Comparison of ENCODE assay signal across 7 cellular contexts in genomic region chr21:41766051-41766882, GRCh38. TPM values are rescaled to one million over a fixed set of nuclear protein-coding genes. Genes with fewer than 3 reads are reported as not detected.
A peak's percentile ranks its signal among the peaks of the same experiment; 100 is the strongest.
DNase-seq lines count a peak whose midpoint lies in the region; ATAC-seq lines count a peak whose summit lies in the region.

No MANE protein-coding gene starts in this region.

- H3K4me3 ChIP-seq in iPS-18c (ENCODE audit: insufficient read depth, low read depth, low read length): peak overlapping the region; percentile 66
- peak overlapping the region; percentile 40 to 73 (median 49) for H3K4me3 ChIP-seq in skin epidermis

- H3K27me3 Mint-ChIP-seq in activated T-helper 1 cell treated with anti-CD3 and anti-CD28 coated beads, Interleukin-12 subunit alpha, Interleukin-12 subunit beta, Interleukin-2, Interleukin-4 antibody, amounts not matched to agents 30 ng/mL and 10 ng/mL and 1 ng/mL, durations not matched to agents 14 hours and 24 hours and 36 hours (ENCODE audit: insufficient read depth): peaks cover 73% of the 10 kb centered on the region

- H3K9me3 ChIP-seq in iPS-18c (ENCODE audit: control insufficient read depth, insufficient read depth, low read length): peaks cover 2% of the 10 kb centered on the region

- H3K27ac ChIP-seq in skin epidermis: peak overlapping the region; percentile 30 to 94 (median 82)

- intact Hi-C loops in activated T-helper 1 cell treated with anti-CD3 and anti-CD28 coated beads, Interleukin-12 subunit alpha, Interleukin-12 subunit beta, Interleukin-2, Interleukin-4 antibody, amounts not matched to agents 30 ng/mL and 10 ng/mL and 1 ng/mL, durations not matched to agents 14 hours and 24 hours and 36 hours (cut with micrococcal nuclease): loop anchor here (5.0 to 10.0 kb wide), 2 partner anchors 151 to 404 kb away; partner anchors contain the start of gene MX2

- no peak overlapping the region for H3K27ac Mint-ChIP-seq in activated T-helper 1 cell treated with anti-CD3 and anti-CD28 coated beads, Interleukin-12 subunit alpha, Interleukin-12 subunit beta, Interleukin-2, Interleukin-4 antibody, amounts not matched to agents 30 ng/mL and 10 ng/mL and 1 ng/mL, durations not matched to agents 14 hours and 24 hours and 36 hours

- peaks cover 23% of the 10 kb centered on the region for H3K4me1 Mint-ChIP-seq in activated T-helper 1 cell treated with anti-CD3 and anti-CD28 coated beads, Interleukin-12 subunit alpha, Interleukin-12 subunit beta, Interleukin-2, Interleukin-4 antibody, amounts not matched to agents 30 ng/mL and 10 ng/mL and 1 ng/mL, durations not matched to agents 14 hours and 24 hours and 36 hours (ENCODE audit: low read depth)

- peak overlapping the region; percentile 33 for H3K4me3 Mint-ChIP-seq in activated T-helper 1 cell treated with anti-CD3 and anti-CD28 coated beads, Interleukin-12 subunit alpha, Interleukin-12 subunit beta, Interleukin-2, Interleukin-4 antibody, amounts not matched to agents 30 ng/mL and 10 ng/mL and 1 ng/mL, durations not matched to agents 14 hours and 24 hours and 36 hours

- no peaks in the 10 kb centered on the region for H3K9me3 Mint-ChIP-seq in activated T-helper 1 cell treated with anti-CD3 and anti-CD28 coated beads, Interleukin-12 subunit alpha, Interleukin-12 subunit beta, Interleukin-2, Interleukin-4 antibody, amounts not matched to agents 30 ng/mL and 10 ng/mL and 1 ng/mL, durations not matched to agents 14 hours and 24 hours and 36 hours

- H3K36me3 Mint-ChIP-seq in activated T-helper 1 cell treated with anti-CD3 and anti-CD28 coated beads, Interleukin-12 subunit alpha, Interleukin-12 subunit beta, Interleukin-2, Interleukin-4 antibody, amounts not matched to agents 30 ng/mL and 10 ng/mL and 1 ng/mL, durations not matched to agents 14 hours and 24 hours and 36 hours (ENCODE audit: low read depth): no peaks in the 10 kb centered on the region

- peak; percentile 14 for DNase-seq in HK-2 (ENCODE audit: unreplicated experiment)
- DNase-seq in activated T-helper 1 cell treated with anti-CD3 and anti-CD28 coated beads, Interleukin-12 subunit alpha, Interleukin-12 subunit beta, Interleukin-2, Interleukin-4 antibody, amounts not matched to agents 30 ng/mL and 10 ng/mL and 1 ng/mL, durations not matched to agents 14 hours and 24 hours and 36 hours (ENCODE audit: low spot score): no peak
- no peak for DNase-seq in stimulated activated CD4-positive, alpha-beta T cell treated with anti-CD3 and anti-CD28 coated beads, Interleukin-12 subunit alpha, Interleukin-12 subunit beta, amount 100 ng/mL, for 4 hours
- no peak for DNase-seq in superior temporal gyrus (ENCODE audit: extremely low spot score)

- ATAC-seq in HG02970 (IDR thresholded peaks at IDR 0.05; ENCODE audit: low FRiP score, unreplicated experiment): no peak

RNA-seq across cellular contexts. Expression of gene RIPK4, which starts 0.6 kb away (rescaled TPM):
- not detected in 2 replicates for total RNA-seq in activated T-helper 1 cell treated with anti-CD3 and anti-CD28 coated beads, Interleukin-12 subunit alpha, Interleukin-12 subunit beta, Interleukin-2, Interleukin-4 antibody, amounts not matched to agents 30 ng/mL and 10 ng/mL and 1 ng/mL, durations not matched to agents 14 hours and 24 hours and 36 hours
